Comparison of ENCODE assay signal across 24 cellular contexts in genomic region chr9:133773889-133774655, GRCh38. TPM values are rescaled to one million over a fixed set of nuclear protein-coding genes. Genes with fewer than 3 reads are reported as not detected.
A peak's percentile ranks its signal among the peaks of the same experiment; 100 is the strongest.
DNase-seq lines count a peak whose midpoint lies in the region; ATAC-seq and TF ChIP-seq lines count a peak whose summit lies in the region.
"Had no signal": no experiment of that assay in that cellular context is flagged by ENCODE, and none has a peak within 500 bp of the region (broad histone marks: within the 10 kb centered on the region; RNA-seq: fewer than 3 reads in every experiment).

No MANE protein-coding gene starts in this region.

- no peak for TF ChIP-seq POLR2A in spleen (IDR thresholded peaks at IDR 0.05)

- no peak overlapping the region for H3K27ac ChIP-seq in spleen
- H3K27ac ChIP-seq: KMS-11, lower lobe of right lung, neutrophil, uterus, VCaP had no signal

- H3K9me3 Mint-ChIP-seq in activated naive CD8-positive, alpha-beta T cell treated with anti-CD3 and anti-CD28 coated beads, Interleukin-2, amount 10 ng/mL, durations not matched to agents 7 days and 5 days = no peaks in the 10 kb centered on the region
- H3K9me3 Mint-ChIP-seq in activated naive CD8-positive, alpha-beta T cell treated with anti-CD3 and anti-CD28 coated beads, Interleukin-2, amount 50 U/mL, for 24 hours = no peaks in the 10 kb centered on the region
- H3K9me3 Mint-ChIP-seq in glutamatergic neuron (ENCODE audit: unreplicated experiment) = peaks cover 28% of the 10 kb centered on the region
- H3K9me3 Mint-ChIP-seq: endodermal cell had no signal

- H3K4me3 Mint-ChIP-seq in activated naive CD8-positive, alpha-beta T cell treated with anti-CD3 and anti-CD28 coated beads, Interleukin-2, amount 10 ng/mL, durations not matched to agents 7 days and 5 days = no peak overlapping the region
- H3K4me3 Mint-ChIP-seq in activated naive CD8-positive, alpha-beta T cell treated with anti-CD3 and anti-CD28 coated beads, Interleukin-2, amount 50 U/mL, for 24 hours = no peak overlapping the region
- no peak overlapping the region for H3K4me3 Mint-ChIP-seq in glutamatergic neuron (ENCODE audit: unreplicated experiment)
- H3K4me3 Mint-ChIP-seq: CD4-positive, CD25-positive, alpha-beta regulatory T cell; endodermal cell; immature natural killer cell had no signal

- no peaks in the 10 kb centered on the region for H3K4me1 ChIP-seq in spleen
- H3K4me1 ChIP-seq: lower lobe of right lung, uterus had no signal

- POLR2A ChIA-PET in activated naive CD8-positive, alpha-beta T cell treated with anti-CD3 and anti-CD28 coated beads, Interleukin-2, amount 10 ng/mL, durations not matched to agents 7 days and 5 days (lab: Charles Lee) = interaction anchor here (0.6 kb wide), 1 partner anchor 223 kb away, joined by 5 read pairs; no protein-coding TSS in a partner anchor

- no peaks in the 10 kb centered on the region for H3K36me3 Mint-ChIP-seq in activated naive CD8-positive, alpha-beta T cell treated with anti-CD3 and anti-CD28 coated beads, Interleukin-2, amount 10 ng/mL, durations not matched to agents 7 days and 5 days
- H3K36me3 Mint-ChIP-seq in activated naive CD8-positive, alpha-beta T cell treated with anti-CD3 and anti-CD28 coated beads, Interleukin-2, amount 50 U/mL, for 24 hours (ENCODE audit: low read depth) = peaks cover 9% of the 10 kb centered on the region
- peaks cover 5% of the 10 kb centered on the region for H3K36me3 Mint-ChIP-seq in glutamatergic neuron (ENCODE audit: unreplicated experiment)
- H3K36me3 Mint-ChIP-seq: CD4-positive, CD25-positive, alpha-beta regulatory T cell; immature natural killer cell had no signal

- H3K27me3 ChIP-seq in spleen (replicated peaks in 1 of 7) = no peaks in the 10 kb centered on the region
- H3K27me3 ChIP-seq: neutrophil, uterus had no signal

- H3K36me3 ChIP-seq in spleen = peaks cover 0 to 99% (median 63%) of the 10 kb centered on the region in 6 donors
- H3K36me3 ChIP-seq: neutrophil, uterus had no signal

- no peak for TF ChIP-seq CTCF in glutamatergic neuron (IDR thresholded peaks at IDR 0.05; ENCODE audit: partially characterized antibody, unreplicated experiment)
- no peak for TF ChIP-seq CTCF in spleen (IDR thresholded peaks at IDR 0.05 in 8 of 11, conservative IDR thresholded peaks at IDR 0.05 in 3 of 11)

- H3K4me1 Mint-ChIP-seq in activated naive CD8-positive, alpha-beta T cell treated with anti-CD3 and anti-CD28 coated beads, Interleukin-2, amount 10 ng/mL, durations not matched to agents 7 days and 5 days = no peaks in the 10 kb centered on the region
- no peaks in the 10 kb centered on the region for H3K4me1 Mint-ChIP-seq in activated naive CD8-positive, alpha-beta T cell treated with anti-CD3 and anti-CD28 coated beads, Interleukin-2, amount 50 U/mL, for 24 hours
- H3K4me1 Mint-ChIP-seq in glutamatergic neuron (ENCODE audit: low read depth, unreplicated experiment) = peaks cover 4% of the 10 kb centered on the region
- H3K4me1 Mint-ChIP-seq: CD4-positive, CD25-positive, alpha-beta regulatory T cell; endodermal cell; immature natural killer cell had no signal

- no peak overlapping the region for H3K27ac Mint-ChIP-seq in activated naive CD8-positive, alpha-beta T cell treated with anti-CD3 and anti-CD28 coated beads, Interleukin-2, amount 10 ng/mL, durations not matched to agents 7 days and 5 days
- no peak overlapping the region for H3K27ac Mint-ChIP-seq in activated naive CD8-positive, alpha-beta T cell treated with anti-CD3 and anti-CD28 coated beads, Interleukin-2, amount 50 U/mL, for 24 hours
- no peak overlapping the region for H3K27ac Mint-ChIP-seq in glutamatergic neuron (ENCODE audit: unreplicated experiment)
- H3K27ac Mint-ChIP-seq: CD4-positive, CD25-positive, alpha-beta regulatory T cell; immature natural killer cell had no signal

- peak; percentile 25 for DNase-seq in activated naive CD8-positive, alpha-beta T cell treated with anti-CD3 and anti-CD28 coated beads, Interleukin-2, amount 10 ng/mL, durations not matched to agents 7 days and 5 days
- no peak for DNase-seq in activated naive CD8-positive, alpha-beta T cell treated with anti-CD3 and anti-CD28 coated beads, Interleukin-2, amount 50 U/mL, for 24 hours
- peak; percentile 8 for DNase-seq in glutamatergic neuron
- DNase-seq in spleen = peak; percentile 49
- no peak for DNase-seq in NCI-H2196 treated with DMSO at 0.1 percent for 48 hours (lab: John Stamatoyannopoulos, UW; ENCODE audit: unreplicated experiment)
- DNase-seq: activated CD4-positive, alpha-beta T cell treated with anti-CD3 and anti-CD28 coated beads, Interleukin-2, amount 50 U/mL, for 48 hours; activated T-cell treated with anti-CD3 and anti-CD28 coated beads for 4 hours; CD4-positive, CD25-positive, alpha-beta regulatory T cell; DMS 273 treated with DMSO at 0.1 percent for 48 hours; GF-D8; immature natural killer cell; NCI-H187 treated with DMSO at 0.1 percent for 48 hours; NCI-H226; PC-3; stimulated activated CD4-positive, alpha-beta T cell treated with anti-CD3 and anti-CD28 coated beads, Interleukin-15, amount 100 ng/mL, for 24 hours; uterus had no signal

- whole genome bisulfite sequencing in spleen, 5 donors = 90 to 98% (median 94%) methylated on average over 5 to 9 of the region's 9 CpGs

- intact Hi-C loops in spleen (cut with DNase I; ENCODE audit: low total_unique reads) = no loop called here

- no peaks in the 10 kb centered on the region for H3K27me3 Mint-ChIP-seq in activated naive CD8-positive, alpha-beta T cell treated with anti-CD3 and anti-CD28 coated beads, Interleukin-2, amount 10 ng/mL, durations not matched to agents 7 days and 5 days
- H3K27me3 Mint-ChIP-seq in activated naive CD8-positive, alpha-beta T cell treated with anti-CD3 and anti-CD28 coated beads, Interleukin-2, amount 50 U/mL, for 24 hours = no peaks in the 10 kb centered on the region
- H3K27me3 Mint-ChIP-seq in glutamatergic neuron (ENCODE audit: unreplicated experiment) = peaks cover 12% of the 10 kb centered on the region
- H3K27me3 Mint-ChIP-seq: CD4-positive, CD25-positive, alpha-beta regulatory T cell had no signal

- no peak for ATAC-seq in activated naive CD8-positive, alpha-beta T cell treated with anti-CD3 and anti-CD28 coated beads, Interleukin-2, amount 10 ng/mL, durations not matched to agents 7 days and 5 days (ENCODE audit: low read depth)
- ATAC-seq in activated naive CD8-positive, alpha-beta T cell treated with anti-CD3 and anti-CD28 coated beads, Interleukin-2, amount 50 U/mL, for 24 hours = no peak
- no peak; the same call in 2 of the 3 replicates for ATAC-seq in SK-N-SH treated with all-trans-retinoic acid at 6 μM for 48 hours
- ATAC-seq in GM18858 (IDR thresholded peaks at IDR 0.05; ENCODE audit: unreplicated experiment) = no peak
- no peak for ATAC-seq in GM21723 (IDR thresholded peaks at IDR 0.05; ENCODE audit: unreplicated experiment)
- ATAC-seq: lower lobe of right lung, PC-3 had no signal

- H3K9me3 ChIP-seq in spleen = peaks cover 0 to 15% (median 3%) of the 10 kb centered on the region in 8 donors
- H3K9me3 ChIP-seq: neutrophil had no signal

- no peak overlapping the region for H3K4me3 ChIP-seq in spleen
- H3K4me3 ChIP-seq: lower lobe of right lung, uterus had no signal

TF ChIP-seq in SK-N-SH treated with all-trans-retinoic acid at 6 μM for 48 hours, 23 proteins besides CTCF, POLR2A, EP300 and RAD21:
- TF ChIP-seq TCF4 (CRISPR knock-in tag; IDR thresholded peaks at IDR 0.05; ENCODE audit: borderline replicate concordance) = peak; percentile 82; the same call in 1 of the 2 replicates
- TF ChIP-seq PPARA (CRISPR knock-in tag; IDR thresholded peaks at IDR 0.05; ENCODE audit: borderline replicate concordance) = no peak
- peak; percentile 62; the same call in 1 of the 2 replicates for TF ChIP-seq TSHZ2 (CRISPR knock-in tag; IDR thresholded peaks at IDR 0.05)
- TF ChIP-seq CREB5 (CRISPR knock-in tag; IDR thresholded peaks at IDR 0.05; ENCODE audit: low read depth) = no peak

RNA-seq across cellular contexts. Expression of gene SARDH, which starts 35.9 kb away (rescaled TPM):
- total RNA-seq in activated naive CD8-positive, alpha-beta T cell treated with anti-CD3 and anti-CD28 coated beads, Interleukin-2, amount 10 ng/mL, durations not matched to agents 7 days and 5 days = 1 to 10 TPM; 1.6 to 2.3 TPM
- total RNA-seq in glutamatergic neuron (ENCODE audit: unreplicated experiment) = 2.0 TPM
- 1 to 10 TPM; 1.0 to 4.5 (median 3.1) TPM for total RNA-seq in spleen
- polyA plus RNA-seq in spleen = 1 to 10 TPM; 1.3 to 1.5 (median 1.5) TPM

Comparison
In these comparisons a context has a peak if more than half of its experiments do, and no peak if none do; other contexts are left out.
1. DNase-seq: peak in activated naive CD8-positive, alpha-beta T cell treated with anti-CD3 and anti-CD28 coated beads, Interleukin-2, amount 10 ng/mL, durations not matched to agents 7 days and 5 days (single experiment), glutamatergic neuron (single experiment) and spleen (single experiment); none in activated naive CD8-positive, alpha-beta T cell treated with anti-CD3 and anti-CD28 coated beads, Interleukin-2, amount 50 U/mL, for 24 hours (single experiment) and NCI-H2196 treated with DMSO at 0.1 percent for 48 hours (single experiment).